ENCODE assay signal across 15 cellular contexts in the genomic region with DNA sequence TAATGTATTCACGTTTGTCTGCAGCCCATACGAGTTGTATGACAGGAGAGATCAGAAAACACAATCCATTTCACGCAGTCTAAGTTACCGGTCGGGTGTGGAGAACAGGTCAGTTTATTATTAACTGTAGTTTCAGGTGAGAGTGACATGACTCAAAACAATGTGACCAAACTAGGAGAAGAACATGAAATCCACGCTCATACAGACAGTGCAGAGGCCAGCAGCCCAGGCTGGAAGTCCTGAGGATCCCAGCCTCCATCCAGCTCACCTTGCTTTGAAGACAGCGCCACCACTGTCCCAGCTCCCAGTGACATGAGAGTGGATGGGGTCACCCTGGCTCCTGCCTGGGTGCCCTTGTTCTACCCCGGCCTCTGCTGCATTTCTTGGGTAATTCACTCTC. TPM values are rescaled to one million over a fixed set of nuclear protein-coding genes. Genes with fewer than 3 reads are reported as not detected.
DNase-seq lines count a peak whose midpoint lies in the region; ATAC-seq, FAIRE-seq and TF ChIP-seq lines count a peak whose summit lies in the region.
"Had no signal": no experiment of that assay in that cellular context is flagged by ENCODE, and none has a peak within 500 bp of the region (broad histone marks: within the 10 kb centered on the region; RNA-seq: fewer than 3 reads in every experiment).

No MANE protein-coding gene starts in this region.

- H4K20me1 ChIP-seq in K562 (replicated peaks; ENCODE audit: control insufficient read depth, insufficient read depth, low read length), result no peaks in the 10 kb centered on the region
- H4K20me1 ChIP-seq: BLaER1 had no signal

- intact Hi-C loops in K562 (cut with micrococcal nuclease), result no loop called here

- CTCF ChIA-PET in K562 (lab: Yijun Ruan, JAX; ENCODE audit: low intra/inter-chr PET ratio), result no interaction called here

- H3K9ac ChIP-seq in K562 (ENCODE audit: insufficient read depth in 1 of 2, low read depth in 2 of 2, low read length in 2 of 2), result no peak overlapping the region
- H3K9ac ChIP-seq: BLaER1 had no signal

- no peak for TF ChIP-seq POLR2A in K562 (conservative IDR thresholded peaks at IDR 0.05)

- peaks cover 14 to 39% of the 10 kb centered on the region in 2 experiments for H3K27me3 ChIP-seq in K562 (ENCODE audit: control insufficient read depth in 2 of 2, insufficient read depth in 2 of 2, low read length in 2 of 2)
- H3K27me3 ChIP-seq: BLaER1 had no signal

- ATAC-seq in GM18861 (IDR thresholded peaks at IDR 0.05; ENCODE audit: unreplicated experiment) (peak; percentile 86), HG02642 (IDR thresholded peaks at IDR 0.05; ENCODE audit: poor library complexity, unreplicated experiment) (peak; percentile 51), K562 (peak; percentile 75), HG03045 (IDR thresholded peaks at IDR 0.05; ENCODE audit: unreplicated experiment) (no peak)
- ATAC-seq: Right ventricle myocardium inferior; stimulated activated naive B cell treated with anti-CD40 and anti-IgM and Interleukin-4, amounts not matched to agents 10 μg/mL and 1 μg/mL and 100 μg/mL, for 72 hours had no signal

- H3K9me3 ChIP-seq in K562 (replicated peaks; ENCODE audit: control insufficient read depth, insufficient read depth, low read depth, low read length), result no peaks in the 10 kb centered on the region
- H3K9me3 ChIP-seq: BLaER1 had no signal

- BruUV-seq in K562 (replicated peaks; lab: Mats Ljungman, UMichigan), result no TSS peak

- H3K9me1 ChIP-seq in K562 (ENCODE audit: control insufficient read depth, insufficient read depth, low read length), result peaks cover 4% of the 10 kb centered on the region

- DNase-seq in K562 (ENCODE audit: extremely low read depth in 1 of 4, low spot score in 3 of 4), result no peak
- DNase-seq in renal cortical epithelial cell (ENCODE audit: low read depth), result peak; percentile 86
- DNase-seq in foreskin melanocyte, result no peak
- DNase-seq in NCI-H2081 (lab: John Stamatoyannopoulos, UW), result no peak
- DNase-seq in NOMO-1 (lab: John Stamatoyannopoulos, UW; ENCODE audit: unreplicated experiment in 2 of 2), result no peak
- DNase-seq: activated T-cell treated with anti-CD3 and anti-CD28 coated beads for 4 hours; HFFc6; MV-4-11; NCI-H748 treated with DMSO at 0.1 percent for 48 hours; stimulated activated naive B cell treated with anti-CD40 and anti-IgM and Interleukin-4, amounts not matched to agents 10 μg/mL and 1 μg/mL and 100 μg/mL, for 72 hours had no signal

- H3K36me3 ChIP-seq in K562 (ENCODE audit: control insufficient read depth, insufficient read depth, low read length), result no peaks in the 10 kb centered on the region
- H3K36me3 ChIP-seq: BLaER1 had no signal

- no peaks in the 10 kb centered on the region for H3K79me2 ChIP-seq in K562 (ENCODE audit: control insufficient read depth, insufficient read depth, low read length)

- TF ChIP-seq CTCF in K562 (IDR thresholded peaks at IDR 0.05 in 2 of 3, conservative IDR thresholded peaks at IDR 0.05 in 1 of 3; ENCODE audit: insufficient read depth in 2 of 3, low read depth in 1 of 3, low read length in 3 of 3), result peak in 2 of 3 experiments; percentile 4 to 37; a peak in 1 of 6 replicates

- in situ Hi-C loops in K562 (cut with MboI), result no loop called here

- no peak overlapping the region for H3K27ac ChIP-seq in K562 (ENCODE audit: extremely low read depth, low read depth, low read length)
- H3K27ac ChIP-seq: BLaER1 had no signal

- POLR2A ChIA-PET in K562 (lab: Yijun Ruan, JAX), result no interaction called here

- no peak overlapping the region for H3K4me2 ChIP-seq in K562 (ENCODE audit: insufficient read depth, low read length)
- H3K4me2 ChIP-seq: BLaER1 had no signal

- H3K4me1 ChIP-seq in K562 (replicated peaks in 1 of 2; ENCODE audit: control insufficient read depth in 2 of 2, insufficient read depth in 2 of 2, low read length in 2 of 2), result no peaks in the 10 kb centered on the region

- FAIRE-seq in K562 (lab: Jason Lieb, UNC), result no peak

- H2AFZ ChIP-seq in K562 (ENCODE audit: low read depth, low read length), result no peak overlapping the region

- TF ChIP-seq EP300 in K562 (IDR thresholded peaks at IDR 0.05; ENCODE audit: low read length), result no peak

- 26% methylated on average over 7 of the region's 8 CpGs for WGBS in K562 (ENCODE audit: insufficient coverage, low coverage, missing lambda C conversion rate)

- no peak for TF ChIP-seq RAD21 in K562 (CRISPR knock-in tag; conservative IDR thresholded peaks at IDR 0.05 in 1 of 2, IDR thresholded peaks at IDR 0.05 in 1 of 2)

- H3K4me3 ChIP-seq in K562, result no peak overlapping the region
- H3K4me3 ChIP-seq: BLaER1 had no signal

TF ChIP-seq in K562, 482 proteins besides CTCF, POLR2A, EP300 and RAD21 (continues in another document):
- TF ChIP-seq, protein P1, sequence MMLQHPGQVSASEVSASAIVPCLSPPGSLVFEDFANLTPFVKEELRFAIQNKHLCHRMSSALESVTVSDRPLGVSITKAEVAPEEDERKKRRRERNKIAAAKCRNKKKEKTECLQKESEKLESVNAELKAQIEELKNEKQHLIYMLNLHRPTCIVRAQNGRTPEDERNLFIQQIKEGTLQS (IDR thresholded peaks at IDR 0.05), result no peak
- TF ChIP-seq, protein P1 (CRISPR knock-in tag; conservative IDR thresholded peaks at IDR 0.05), result no peak
- no peak for TF ChIP-seq LCOR (CRISPR knock-in tag; IDR thresholded peaks at IDR 0.05)
- TF ChIP-seq BMI1 (IDR thresholded peaks at IDR 0.05; ENCODE audit: low read length), result no peak
- TF ChIP-seq BDP1 (IDR thresholded peaks at IDR 0.05; ENCODE audit: insufficient read depth, insufficient read length), result no peak
- TF ChIP-seq ZNF507 (tag; conservative IDR thresholded peaks at IDR 0.05), result no peak
- TF ChIP-seq CTCFL (IDR thresholded peaks at IDR 0.05; ENCODE audit: borderline replicate concordance, insufficient read depth, low read depth, low read length, poor library complexity, severe bottlenecking), result no peak
- no peak for TF ChIP-seq ZBTB12 (CRISPR knock-in tag; IDR thresholded peaks at IDR 0.05)
- TF ChIP-seq, protein P2, sequence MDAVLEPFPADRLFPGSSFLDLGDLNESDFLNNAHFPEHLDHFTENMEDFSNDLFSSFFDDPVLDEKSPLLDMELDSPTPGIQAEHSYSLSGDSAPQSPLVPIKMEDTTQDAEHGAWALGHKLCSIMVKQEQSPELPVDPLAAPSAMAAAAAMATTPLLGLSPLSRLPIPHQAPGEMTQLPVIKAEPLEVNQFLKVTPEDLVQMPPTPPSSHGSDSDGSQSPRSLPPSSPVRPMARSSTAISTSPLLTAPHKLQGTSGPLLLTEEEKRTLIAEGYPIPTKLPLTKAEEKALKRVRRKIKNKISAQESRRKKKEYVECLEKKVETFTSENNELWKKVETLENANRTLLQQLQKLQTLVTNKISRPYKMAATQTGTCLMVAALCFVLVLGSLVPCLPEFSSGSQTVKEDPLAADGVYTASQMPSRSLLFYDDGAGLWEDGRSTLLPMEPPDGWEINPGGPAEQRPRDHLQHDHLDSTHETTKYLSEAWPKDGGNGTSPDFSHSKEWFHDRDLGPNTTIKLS (IDR thresholded peaks at IDR 0.05; ENCODE audit: borderline replicate concordance, low read depth), result no peak

RNA-seq across cellular contexts. Expression of gene ATP11A, which starts 19.7 kb away (rescaled TPM):
- 106 and 127 TPM in 2 replicates for total RNA-seq in K562 (2011; cell fraction: chromatin; rRNA removed; ENCODE audit: low replicate concordance)
- total RNA-seq in K562 (2011; cell fraction: nucleolus; rRNA removed), result 46.5 and 55.5 TPM in 2 replicates
- total RNA-seq in K562 (2011; cell fraction: nucleoplasm; rRNA removed), result 73.7 and 99.4 TPM in 2 replicates
- total RNA-seq in K562 (2014; rRNA removed), result 4.2 and 5.4 TPM in 2 replicates
- 4.8 and 5.5 TPM in 2 replicates for total RNA-seq in K562 (2014; rRNA removed; fragmentation: Illumina TruSeq; extraction: Trizol)
- total RNA-seq in K562 (2015; rRNA removed; fragmentation: Illumina TruSeq; extraction: Trizol), result 3.4 TPM in 2 replicates
- 28.6 and 34.2 TPM in 2 replicates for total RNA-seq in K562 (2021)
- 2.9 and 4.3 TPM in 2 replicates for polyA plus RNA-seq in K562 (2011; rRNA removed)
- 3.6 and 3.8 TPM in 2 replicates for polyA plus RNA-seq in K562 (2011; cell fraction: cytosol; rRNA removed)
- polyA plus RNA-seq in K562 (2011; cell fraction: nucleus; rRNA removed), result 41.4 and 54.7 TPM in 2 replicates
- 9.8 and 16.5 TPM in 2 replicates for polyA plus RNA-seq in K562 (2012)
- polyA plus RNA-seq in K562 (2014; fragmentation: Illumina TruSeq; extraction: Trizol), result 9.0 and 11.1 TPM in 2 replicates
- under 1 TPM; 0.38 to 0.55 TPM for polyA plus RNA-seq in K562 (2014; fragmentation: Nextera tagmentation; extraction: Ambion mirVana)
- 8.4 and 8.6 TPM in 2 replicates for polyA plus RNA-seq in K562 (2014; rRNA removed)
- polyA minus RNA-seq in K562 (2011; rRNA and poly(A)+ RNA removed), result 8.1 and 10.1 TPM in 2 replicates
- 9.3 and 15.4 TPM in 2 replicates for polyA minus RNA-seq in K562 (2011; cell fraction: cytosol; rRNA and poly(A)+ RNA removed)
- 19.8 and 28.4 TPM in 2 replicates for polyA minus RNA-seq in K562 (2011; cell fraction: nucleus; rRNA and poly(A)+ RNA removed)
- 18.6 and 171 TPM in 2 replicates for total RNA-seq in renal cortical epithelial cell
